Comparison of ENCODE assay signal across 12 cellular contexts in the genomic region with DNA sequence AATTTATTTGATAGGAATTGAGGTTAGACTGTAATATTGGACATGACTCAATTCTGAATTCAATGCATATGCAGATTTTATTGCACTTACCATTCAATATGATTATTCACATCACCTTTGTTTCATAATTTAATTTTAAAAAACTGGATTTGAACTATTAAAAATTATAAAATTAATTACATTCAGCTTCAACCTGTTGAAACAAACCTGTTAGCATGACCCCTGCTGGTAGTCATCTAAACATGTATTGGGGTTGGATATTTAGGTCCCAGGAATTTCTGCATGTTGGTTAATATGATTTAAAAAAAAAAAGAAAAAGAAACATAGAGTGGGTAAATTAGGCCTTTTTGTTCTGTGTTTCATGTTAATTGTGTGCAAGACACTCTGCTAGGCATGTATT.
DNase-seq lines count a peak whose midpoint lies in the region; ATAC-seq, FAIRE-seq and TF ChIP-seq lines count a peak whose summit lies in the region.
"Had no signal": no experiment of that assay in that cellular context is flagged by ENCODE, and none has a peak within 500 bp of the region (broad histone marks: within the 10 kb centered on the region; RNA-seq: fewer than 3 reads in every experiment).

No MANE protein-coding gene starts in this region.

- DNase-seq in A673 (ENCODE audit: low spot score) (no peak), EL (peak; percentile 4), NCI-H69 (lab: John Stamatoyannopoulos, UW) (peak; percentile 4), epithelial cell of proximal tubule (ENCODE audit: low read depth) (no peak), GM19239 (ENCODE audit: insufficient read length, low spot score) (no peak)
- DNase-seq in stimulated activated CD4-positive, alpha-beta T cell treated with anti-CD3 and anti-CD28 coated beads, Interleukin-4, amount 100 ng/mL, for 1 hour, result no peak
- DNase-seq in stimulated activated CD4-positive, alpha-beta T cell treated with anti-CD3 and anti-CD28 coated beads, Interleukin-12 subunit alpha, Interleukin-12 subunit beta, amount 100 ng/mL, for 4 hours, result no peak
- DNase-seq: activated CD8-positive, alpha-beta memory T cell treated with anti-CD3 and anti-CD28 coated beads, Interleukin-2, amount 50 U/mL, for 4 hours; aorta; NCI-H1694 had no signal

- FAIRE-seq in GM19239 (lab: Jason Lieb, UNC), result no peak

- no peaks in the 10 kb centered on the region for H3K27me3 ChIP-seq in A673 (replicated peaks; ENCODE audit: insufficient read depth, low read depth, low read length, poor library complexity)
- H3K27me3 ChIP-seq: tibial nerve had no signal

- no peak overlapping the region for H3K27ac ChIP-seq in A673 (ENCODE audit: low read depth, low read length, poor library complexity, severe bottlenecking)
- H3K27ac ChIP-seq: tibial nerve had no signal

- BruUV-seq in A673 (replicated peaks; lab: Mats Ljungman, UMichigan), result no TSS peak

- intact Hi-C loops in A673 (cut with micrococcal nuclease; ENCODE audit: unreplicated experiment), result no loop called here

- CTCF ChIA-PET in A673 (lab: Charles Lee), result interaction anchor here (0.7 kb wide), 1 partner anchor 601 kb away, joined by 3 read pairs; no protein-coding TSS in a partner anchor

- no peak for ATAC-seq in GM21423 (IDR thresholded peaks at IDR 0.05; ENCODE audit: unreplicated experiment)

- no peaks in the 10 kb centered on the region for H3K9me3 ChIP-seq in A673 (ENCODE audit: low read depth, low read length, poor library complexity, severe bottlenecking)
- H3K9me3 ChIP-seq: tibial nerve had no signal

- TF ChIP-seq CTCF in A673 (conservative IDR thresholded peaks at IDR 0.05; ENCODE audit: low read depth, low read length) (peak; percentile 30; the same call in 1 of the 2 replicates), epithelial cell of proximal tubule (conservative IDR thresholded peaks at IDR 0.05; ENCODE audit: low read depth, low read length) (peak; percentile 52)

- H3K36me3 ChIP-seq in A673 (ENCODE audit: insufficient read depth, low read length, poor library complexity, severe bottlenecking), result no peaks in the 10 kb centered on the region
- H3K36me3 ChIP-seq: tibial nerve had no signal

- POLR2A ChIA-PET in A673 (lab: Charles Lee; ENCODE audit: low non-redundant PET), result no interaction called here

- H3K4me3 ChIP-seq in A673 (ENCODE audit: low read depth, low read length, poor library complexity, severe bottlenecking), result no peak overlapping the region
- no peak overlapping the region for H3K4me3 ChIP-seq in epithelial cell of proximal tubule (ENCODE audit: low read depth, low read length)
- H3K4me3 ChIP-seq: tibial nerve had no signal

- no peaks in the 10 kb centered on the region for H3K4me1 ChIP-seq in A673 (ENCODE audit: insufficient read depth, low read length, poor library complexity, severe bottlenecking)
- H3K4me1 ChIP-seq: tibial nerve had no signal

Comparison
In these comparisons a context has a peak if more than half of its experiments do, and no peak if none do; other contexts are left out.
1. DNase-seq: peak in EL (single experiment) and NCI-H69 (single experiment); none in A673 (single experiment), epithelial cell of proximal tubule (single experiment), stimulated activated CD4-positive, alpha-beta T cell treated with anti-CD3 and anti-CD28 coated beads, Interleukin-4, amount 100 ng/mL, for 1 hour (single experiment), GM19239 (single experiment) and stimulated activated CD4-positive, alpha-beta T cell treated with anti-CD3 and anti-CD28 coated beads, Interleukin-12 subunit alpha, Interleukin-12 subunit beta, amount 100 ng/mL, for 4 hours (single experiment).